25 cellular contexts compared by ENCODE assay signal in the genomic region with DNA sequence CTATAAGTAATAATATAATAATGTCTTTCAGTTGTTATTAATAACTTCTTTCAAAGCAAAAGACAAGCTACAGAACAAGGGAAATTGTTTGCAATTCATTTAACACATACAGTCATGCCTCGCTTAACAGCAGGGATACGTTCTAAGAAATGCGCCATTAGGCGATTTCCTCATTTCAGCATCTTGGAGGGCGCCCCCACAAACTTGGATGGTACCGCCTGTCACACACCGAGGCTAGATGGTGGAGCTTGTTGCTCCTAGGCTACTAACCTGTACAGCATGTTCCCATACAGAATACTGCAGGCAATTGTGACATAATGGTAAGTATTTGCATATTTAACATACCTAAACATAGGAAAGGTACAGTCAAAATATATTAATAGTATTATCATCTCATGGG.
"Had no signal": no experiment of that assay in that cellular context is flagged by ENCODE, and none has a peak within 500 bp of the region (broad histone marks: within the 10 kb centered on the region; RNA-seq: fewer than 3 reads in every experiment).

No MANE protein-coding gene starts in this region.

- H3K36me3 Mint-ChIP-seq: immature natural killer cell; naive thymus-derived CD8-positive, alpha-beta T cell had no signal

- DNase-seq: immature natural killer cell; kidney; left colon; left lung; lower lobe of right lung; mammary epithelial cell; mesenchymal stem cell; naive thymus-derived CD8-positive, alpha-beta T cell; nucleus accumbens; right lobe of liver; stimulated activated CD4-positive, alpha-beta T cell treated with anti-CD3 and anti-CD28 coated beads, Interleukin-1b, Interleukin-23, amount 100 ng/mL, for 48 hours; stimulated activated CD4-positive, alpha-beta T cell treated with anti-CD3 and anti-CD28 coated beads, Interleukin-4, amount 100 ng/mL, for 1 hour; stimulated activated naive B cell treated with anti-CD40 and anti-IgM and Interleukin-4, amounts not matched to agents 10 μg/mL and 1 μg/mL and 100 μg/mL, for 72 hours; stimulated activated naive CD8-positive, alpha-beta T cell treated with anti-CD3 and anti-CD28 coated beads, Interleukin-15, Interleukin-2, amounts not matched to agents 100 U/mL and 50 U/mL, for 24 hours; stomach; testis; thyroid gland; transverse colon; upper lobe of left lung had no signal

- H3K79me2 ChIP-seq: parathyroid adenoma had no signal

- H3K9ac ChIP-seq: parathyroid adenoma had no signal

- H3K9me3 Mint-ChIP-seq: immature natural killer cell; naive thymus-derived CD8-positive, alpha-beta T cell; nephron; neural crest cell; stimulated activated naive B cell treated with anti-CD40 and anti-IgM and Interleukin-4, amounts not matched to agents 10 μg/mL and 1 μg/mL and 100 μg/mL, for 72 hours had no signal

- H3K4me1 Mint-ChIP-seq: immature natural killer cell, neural crest cell had no signal

- H3K27ac Mint-ChIP-seq: immature natural killer cell; naive thymus-derived CD8-positive, alpha-beta T cell; nephron; stimulated activated naive B cell treated with anti-CD40 and anti-IgM and Interleukin-4, amounts not matched to agents 10 μg/mL and 1 μg/mL and 100 μg/mL, for 72 hours had no signal

- H3K27ac ChIP-seq: left lung, lower lobe of right lung, parathyroid adenoma, right atrium auricular region, right lobe of liver, stomach, testis, thyroid gland, transverse colon, upper lobe of left lung, vagina had no signal

- H3K4me3 ChIP-seq: left lung, lower lobe of right lung, right atrium auricular region, right lobe of liver, smooth muscle cell, stomach, testis, thyroid gland, transverse colon, upper lobe of left lung, vagina had no signal

- H3K36me3 ChIP-seq: left lung, lower lobe of right lung, right atrium auricular region, right lobe of liver, stomach, thyroid gland, transverse colon, upper lobe of left lung, vagina had no signal

- H3K4me2 ChIP-seq: smooth muscle cell had no signal

- H2AFZ ChIP-seq: parathyroid adenoma had no signal

- H3K9me3 ChIP-seq: left lung, lower lobe of right lung, right atrium auricular region, right lobe of liver, stomach, testis, thyroid gland, transverse colon, upper lobe of left lung, vagina had no signal

- ATAC-seq: left colon; left lung; lower lobe of right lung; naive thymus-derived CD8-positive, alpha-beta T cell; stimulated activated naive B cell treated with anti-CD40 and anti-IgM and Interleukin-4, amounts not matched to agents 10 μg/mL and 1 μg/mL and 100 μg/mL, for 72 hours; stimulated activated naive CD8-positive, alpha-beta T cell treated with anti-CD3 and anti-CD28 coated beads, Interleukin-15, Interleukin-2, amounts not matched to agents 100 U/mL and 50 U/mL, for 24 hours had no signal

- H3K27me3 ChIP-seq: right atrium auricular region, right lobe of liver, testis, thyroid gland, upper lobe of left lung, vagina had no signal

- H3K4me3 Mint-ChIP-seq: immature natural killer cell; naive thymus-derived CD8-positive, alpha-beta T cell; nephron; neural crest cell; stimulated activated naive B cell treated with anti-CD40 and anti-IgM and Interleukin-4, amounts not matched to agents 10 μg/mL and 1 μg/mL and 100 μg/mL, for 72 hours had no signal

- H3K4me1 ChIP-seq: left lung, lower lobe of right lung, parathyroid adenoma, right atrium auricular region, right lobe of liver, stomach, thyroid gland, transverse colon, upper lobe of left lung, vagina had no signal
